ENCODE assay signal across 15 cellular contexts in genomic region chr3:49387721-49388120, GRCh38. TPM values are rescaled to one million over a fixed set of nuclear protein-coding genes. Genes with fewer than 3 reads are reported as not detected.
A peak's percentile ranks its signal among the peaks of the same experiment; 100 is the strongest.
DNase-seq lines count a peak whose midpoint lies in the region; ATAC-seq and TF ChIP-seq lines count a peak whose summit lies in the region.
"Had no signal": no experiment of that assay in that cellular context is flagged by ENCODE, and none has a peak within 500 bp of the region (broad histone marks: within the 10 kb centered on the region; RNA-seq: fewer than 3 reads in every experiment).

No MANE protein-coding gene starts in this region.

- no peak overlapping the region for H3K4me2 ChIP-seq in mesenchymal stem cell (ENCODE audit: low read length, poor library complexity, severe bottlenecking)

- peaks cover 35% of the 10 kb centered on the region for H3K36me3 Mint-ChIP-seq in activated T-helper 17 cell treated with anti-CD3 and anti-CD28 coated beads, Interleukin-2, amount 50 U/mL, for 72 hours (ENCODE audit: low read depth)

- H2BK120ac ChIP-seq in mesenchymal stem cell (ENCODE audit: low read depth, low read length): no peak overlapping the region

- no peak for TF ChIP-seq CTCF in 22Rv1 (IDR thresholded peaks at IDR 0.05)

- peaks cover 4% of the 10 kb centered on the region for H3K4me1 ChIP-seq in mesenchymal stem cell (ENCODE audit: control insufficient read depth, insufficient read depth, low read depth, low read length)
- H3K4me1 ChIP-seq: BE2C had no signal

- no peaks in the 10 kb centered on the region for H3K9me3 Mint-ChIP-seq in activated T-helper 17 cell treated with anti-CD3 and anti-CD28 coated beads, Interleukin-2, amount 50 U/mL, for 72 hours

- no peak overlapping the region for H3K18ac ChIP-seq in mesenchymal stem cell (ENCODE audit: low read depth in 1 of 2, low read length in 2 of 2)

- H3K27ac ChIP-seq in 22Rv1: peak overlapping the region; percentile 37; the same call in 1 of the 2 replicates
- H3K27ac ChIP-seq in mesenchymal stem cell (ENCODE audit: low read length, poor library complexity, severe bottlenecking): no peak overlapping the region
- H3K27ac ChIP-seq: gastroesophageal sphincter, SK-N-MC, tibial artery had no signal

- peaks cover 31% of the 10 kb centered on the region for H3K4me1 Mint-ChIP-seq in activated T-helper 17 cell treated with anti-CD3 and anti-CD28 coated beads, Interleukin-2, amount 50 U/mL, for 72 hours

- H3K9me3 ChIP-seq in mesenchymal stem cell (ENCODE audit: control insufficient read depth, low read length): no peaks in the 10 kb centered on the region
- H3K9me3 ChIP-seq: BE2C, gastroesophageal sphincter, tibial artery had no signal

- H2AK5ac ChIP-seq in mesenchymal stem cell (ENCODE audit: low read length, severe bottlenecking): no peak overlapping the region

- peak; percentile 89 for ATAC-seq in activated T-helper 17 cell treated with anti-CD3 and anti-CD28 coated beads, Interleukin-2, amount 50 U/mL, for 72 hours (replicated peaks)
- ATAC-seq in GM18502 (IDR thresholded peaks at IDR 0.05; ENCODE audit: poor library complexity, unreplicated experiment) (no peak), GM21367 (IDR thresholded peaks at IDR 0.05; ENCODE audit: unreplicated experiment) (no peak), HG03025 (IDR thresholded peaks at IDR 0.05; ENCODE audit: low FRiP score, unreplicated experiment) (no peak)
- ATAC-seq: gastroesophageal sphincter had no signal

- no peak overlapping the region for H3K14ac ChIP-seq in mesenchymal stem cell (ENCODE audit: low read length in 2 of 2)

- no peak overlapping the region for H4K91ac ChIP-seq in mesenchymal stem cell (ENCODE audit: low read length)

- H3K9ac ChIP-seq in mesenchymal stem cell (ENCODE audit: low read length): no peak overlapping the region

- H2BK5ac ChIP-seq in mesenchymal stem cell (ENCODE audit: low read depth, low read length, poor library complexity, severe bottlenecking): no peak overlapping the region

- DNase-seq in EH (ENCODE audit: low read depth) (peak; percentile 23), mesenchymal stem cell (peak; percentile 60), NCI-H2171 treated with DMSO at 0.1 percent for 48 hours (lab: John Stamatoyannopoulos, UW) (no peak)
- DNase-seq: BE2C, DND-41, midbrain, MV-4-11, tibial artery had no signal

- no peak overlapping the region for H2BK12ac ChIP-seq in mesenchymal stem cell (ENCODE audit: low read length in 2 of 2)

- H2BK15ac ChIP-seq in mesenchymal stem cell (ENCODE audit: low read depth, poor library complexity, severe bottlenecking): no peak overlapping the region

- no peaks in the 10 kb centered on the region for H3K79me1 ChIP-seq in mesenchymal stem cell (replicated peaks; ENCODE audit: low read length, poor library complexity, severe bottlenecking)

- H3K4ac ChIP-seq in mesenchymal stem cell (ENCODE audit: low read depth in 1 of 2, low read length in 2 of 2): no peak overlapping the region

- H3K4me3 Mint-ChIP-seq in activated T-helper 17 cell treated with anti-CD3 and anti-CD28 coated beads, Interleukin-2, amount 50 U/mL, for 72 hours: peak overlapping the region; percentile 19

- H3K36me3 ChIP-seq in mesenchymal stem cell (ENCODE audit: control insufficient read depth in 1 of 2, insufficient read depth in 2 of 2, low read depth in 1 of 2, low read length in 2 of 2): peaks cover 5 to 8% of the 10 kb centered on the region in 2 experiments
- H3K36me3 ChIP-seq: BE2C, gastroesophageal sphincter, tibial artery had no signal

- peak overlapping the region in 1 of 2 experiments; percentile 2 for H3K23ac ChIP-seq in mesenchymal stem cell (ENCODE audit: low read length in 2 of 2)

- H3K4me3 ChIP-seq in mesenchymal stem cell (ENCODE audit: insufficient read depth in 1 of 2, low read depth in 1 of 2, low read length in 2 of 2): no peak overlapping the region
- H3K4me3 ChIP-seq: gastroesophageal sphincter, SK-N-MC, tibial artery had no signal

- 100% methylated on average over 1 of the region's 2 CpGs for WGBS in mesenchymal stem cell

- H4K8ac ChIP-seq in mesenchymal stem cell (ENCODE audit: low read length): no peak overlapping the region

- H2AFZ ChIP-seq in mesenchymal stem cell (ENCODE audit: low read depth, low read length): no peak overlapping the region

- peak overlapping the region; percentile 80 for H3K27ac Mint-ChIP-seq in activated T-helper 17 cell treated with anti-CD3 and anti-CD28 coated beads, Interleukin-2, amount 50 U/mL, for 72 hours

- no peaks in the 10 kb centered on the region for H3K27me3 ChIP-seq in mesenchymal stem cell (ENCODE audit: control insufficient read depth in 1 of 2, insufficient read depth in 1 of 2, low read length in 2 of 2)
- H3K27me3 ChIP-seq: BE2C, gastroesophageal sphincter, tibial artery had no signal

- H3K27me3 Mint-ChIP-seq in activated T-helper 17 cell treated with anti-CD3 and anti-CD28 coated beads, Interleukin-2, amount 50 U/mL, for 72 hours: no peaks in the 10 kb centered on the region

RNA-seq across cellular contexts. Expression of gene RHOA, which starts 24.1 kb away (rescaled TPM):
- 100 to 1,000 TPM; 298 to 453 TPM for total RNA-seq in activated T-helper 17 cell treated with anti-CD3 and anti-CD28 coated beads, Interleukin-2, amount 50 U/mL, for 72 hours
- 552 TPM for polyA plus RNA-seq in mesenchymal stem cell (2013, experiment 1 of 2)
- polyA plus RNA-seq in mesenchymal stem cell (2013, experiment 2 of 2): 568 TPM

RNA-seq across cellular contexts. Expression of gene TCTA, which starts 24.5 kb away (rescaled TPM):
- 10 to 100 TPM; 14.3 to 18.0 TPM for total RNA-seq in activated T-helper 17 cell treated with anti-CD3 and anti-CD28 coated beads, Interleukin-2, amount 50 U/mL, for 72 hours
- 12.8 TPM for polyA plus RNA-seq in mesenchymal stem cell (2013, experiment 1 of 2)
- polyA plus RNA-seq in mesenchymal stem cell (2013, experiment 2 of 2): 13.2 TPM

RNA-seq across cellular contexts. Expression of gene GPX1, which starts 29.6 kb away (rescaled TPM):
- 100 to 1,000 TPM; 133 to 221 TPM for total RNA-seq in activated T-helper 17 cell treated with anti-CD3 and anti-CD28 coated beads, Interleukin-2, amount 50 U/mL, for 72 hours
- 356 TPM for polyA plus RNA-seq in mesenchymal stem cell (2013, experiment 1 of 2)
- 358 TPM for polyA plus RNA-seq in mesenchymal stem cell (2013, experiment 2 of 2)

RNA-seq across cellular contexts. Expression of gene AMT, which starts 34.6 kb away (rescaled TPM):
- total RNA-seq in activated T-helper 17 cell treated with anti-CD3 and anti-CD28 coated beads, Interleukin-2, amount 50 U/mL, for 72 hours: 1 to 10 TPM; 1.9 to 2.5 TPM
- 4.1 TPM for polyA plus RNA-seq in mesenchymal stem cell (2013, experiment 1 of 2)
- 3.9 TPM for polyA plus RNA-seq in mesenchymal stem cell (2013, experiment 2 of 2)

RNA-seq across cellular contexts. Expression of gene NICN1, which starts 41.4 kb away (rescaled TPM):
- 10 to 100 TPM in 1 of 2 donors, 1 to 10 TPM in 1; 6.7 to 11.6 TPM for total RNA-seq in activated T-helper 17 cell treated with anti-CD3 and anti-CD28 coated beads, Interleukin-2, amount 50 U/mL, for 72 hours
- 13.1 TPM for polyA plus RNA-seq in mesenchymal stem cell (2013, experiment 1 of 2)
- 13.2 TPM for polyA plus RNA-seq in mesenchymal stem cell (2013, experiment 2 of 2)
